17 cellular contexts compared by ENCODE assay signal in the genomic region with DNA sequence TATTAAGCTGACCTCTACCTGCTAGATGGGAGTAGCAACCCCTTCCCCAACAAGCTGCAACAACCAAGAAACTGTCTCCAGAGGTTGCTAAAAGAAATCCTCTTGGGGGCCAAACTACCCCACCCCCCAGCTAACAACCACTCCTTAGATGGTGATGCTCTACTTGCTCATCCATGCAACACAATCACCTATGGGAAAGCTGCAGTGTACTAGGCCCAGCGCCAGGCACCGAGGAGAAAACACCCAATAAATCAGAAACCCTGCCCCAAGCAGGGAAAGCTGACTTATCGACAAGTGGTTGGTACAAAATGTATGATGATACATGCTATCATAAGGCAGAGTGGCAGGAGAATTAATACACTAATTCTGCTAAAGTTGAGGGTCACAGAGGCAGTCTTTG. TPM values are rescaled to one million over a fixed set of nuclear protein-coding genes. Genes with fewer than 3 reads are reported as not detected.
DNase-seq lines count a peak whose midpoint lies in the region; ATAC-seq and TF ChIP-seq lines count a peak whose summit lies in the region.
"Had no signal": no experiment of that assay in that cellular context is flagged by ENCODE, and none has a peak within 500 bp of the region (broad histone marks: within the 10 kb centered on the region; RNA-seq: fewer than 3 reads in every experiment).

No MANE protein-coding gene starts in this region.

- no peaks in the 10 kb centered on the region for H3K9me3 ChIP-seq in RWPE2 (ENCODE audit: severe bottlenecking)
- H3K9me3 ChIP-seq: BLaER1, colonic mucosa, transverse colon had no signal

- no peak overlapping the region for H2AFZ ChIP-seq in ACC112 (ENCODE audit: low read length, unreplicated experiment)

- H3K27ac ChIP-seq in ACC112 (ENCODE audit: low read depth, low read length) (peak overlapping the region; percentile 80), RWPE2 (ENCODE audit: poor library complexity, severe bottlenecking) (peak overlapping the region; percentile 74)
- H3K27ac ChIP-seq: BLaER1, colonic mucosa, transverse colon had no signal

- H3K4me1 ChIP-seq in ACC112 (ENCODE audit: control insufficient read depth, insufficient read depth, low read length, unreplicated experiment) (peaks cover 37% of the 10 kb centered on the region), RWPE2 (ENCODE audit: insufficient read depth, poor library complexity, severe bottlenecking) (peaks cover 34% of the 10 kb centered on the region)

- peaks cover 28% of the 10 kb centered on the region for H3K79me2 ChIP-seq in ACC112 (ENCODE audit: control insufficient read depth, insufficient read depth, low read length, unreplicated experiment)

- H3K4me3 ChIP-seq in ACC112 (ENCODE audit: low read depth, low read length) (0 out of 2 replicates have a peak overlapping the region, but pooled peaks have one; percentile 10), RWPE2 (ENCODE audit: severe bottlenecking) (no peak overlapping the region)
- H3K4me3 ChIP-seq: BLaER1, colonic mucosa, transverse colon had no signal

- TF ChIP-seq CTCF in RWPE2 (IDR thresholded peaks at IDR 0.05; ENCODE audit: poor library complexity, severe bottlenecking) = no peak

- peak; percentile 51 for ATAC-seq in RWPE2 (ENCODE audit: low read depth)
- ATAC-seq: left colon had no signal

- DNase-seq in Daoy (ENCODE audit: low read depth) (peak; percentile 46), RWPE2 (ENCODE audit: low spot score) (no peak), glomerular visceral epithelial cell (ENCODE audit: extremely low spot score) (peak; percentile 52), germinal center (ENCODE audit: low spot score) (no peak), DMS153 treated with DMSO at 0.1 percent for 48 hours (lab: John Stamatoyannopoulos, UW; ENCODE audit: unreplicated experiment) (no peak), NCI-H187 treated with DMSO at 0.1 percent for 48 hours (lab: John Stamatoyannopoulos, UW) (no peak)
- DNase-seq: amniotic stem cell; colonic mucosa; DND-41; Karpas-422; left colon; NCI-H2081 treated with DMSO at 0.1 percent for 48 hours; SIG-M5; stimulated activated CD4-positive, alpha-beta T cell treated with anti-CD3 and anti-CD28 coated beads, Interleukin-1b, Interleukin-23, amount 100 ng/mL, for 48 hours; transverse colon had no signal

- no peaks in the 10 kb centered on the region for H3K27me3 ChIP-seq in ACC112 (ENCODE audit: insufficient read depth, low read length)
- H3K27me3 ChIP-seq in RWPE2 (ENCODE audit: insufficient read depth, poor library complexity, severe bottlenecking) = no peaks in the 10 kb centered on the region
- H3K27me3 ChIP-seq: BLaER1, colonic mucosa, transverse colon had no signal

- H3K36me3 ChIP-seq in ACC112 (ENCODE audit: insufficient read depth, low read length) (no peaks in the 10 kb centered on the region), RWPE2 (ENCODE audit: low read depth) (no peaks in the 10 kb centered on the region)
- H3K36me3 ChIP-seq: colonic mucosa, transverse colon had no signal

RNA-seq across cellular contexts. Expression of a gene that starts 17.3 kb away (rescaled TPM):
- total RNA-seq in Daoy (2014; rRNA removed; shearing (Covaris generic)) = 36.2 and 49.9 TPM in 2 replicates

Comparison
In these comparisons a context has a peak if more than half of its experiments do, and no peak if none do; other contexts are left out.
1. DNase-seq: peak in Daoy (single experiment) and glomerular visceral epithelial cell (single experiment); none in RWPE2 (single experiment), germinal center (single experiment), DMS153 treated with DMSO at 0.1 percent for 48 hours (single experiment) and NCI-H187 treated with DMSO at 0.1 percent for 48 hours (single experiment).